ENCODE assay signal across 19 cellular contexts in the genomic region with DNA sequence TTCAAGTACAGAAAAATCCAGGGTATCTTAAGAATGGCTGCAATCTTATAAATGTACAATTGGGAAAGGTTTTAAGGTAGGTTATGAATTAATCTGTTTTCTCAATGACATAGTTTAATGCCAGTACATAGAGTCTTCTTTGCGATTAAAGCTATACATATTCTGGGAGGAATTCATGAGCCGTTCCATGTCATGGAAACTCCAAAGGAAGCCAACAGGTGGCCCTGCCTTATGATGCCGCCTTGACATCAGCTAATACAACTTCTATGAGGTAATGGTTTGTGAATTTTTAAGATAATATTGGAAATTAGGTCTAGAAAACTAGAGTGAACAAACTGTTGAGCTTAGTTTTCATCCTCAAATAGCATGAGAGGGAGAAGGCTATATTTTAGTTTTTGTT.
"Had no signal": no experiment of that assay in that cellular context is flagged by ENCODE, and none has a peak within 500 bp of the region (broad histone marks: within the 10 kb centered on the region; RNA-seq: fewer than 3 reads in every experiment).

No MANE protein-coding gene starts in this region.

- DNase-seq: dermis blood vessel endothelial cell; dorsolateral prefrontal cortex; effector CD4-positive, alpha-beta T cell; effector memory CD4-positive, alpha-beta T cell; foreskin keratinocyte; glutamatergic neuron; head of caudate nucleus; heart right ventricle; hippocampal formation; left cardiac atrium; left lung; left ventricle myocardium superior; lower lobe of right lung; mesenchymal stem cell; mucosa of descending colon; naive B cell had no signal

- H3K36me3 ChIP-seq: esophagus muscularis mucosa, gastroesophageal sphincter, heart right ventricle, left lung, lower lobe of right lung had no signal

- H3K27me3 ChIP-seq: dorsolateral prefrontal cortex, esophagus muscularis mucosa, foreskin keratinocyte, gastroesophageal sphincter, heart right ventricle, left lung had no signal

- H3K27ac ChIP-seq: coronary artery, dorsolateral prefrontal cortex, esophagus muscularis mucosa, foreskin keratinocyte, gastroesophageal sphincter, heart right ventricle, left lung, lower lobe of right lung had no signal

- H3K4me3 ChIP-seq: coronary artery, dorsolateral prefrontal cortex, esophagus muscularis mucosa, gastroesophageal sphincter, heart right ventricle, left lung, lower lobe of right lung, mucosa of descending colon had no signal

- ATAC-seq: foreskin keratinocyte, gastroesophageal sphincter, heart right ventricle, left cardiac atrium, left lung, left ventricle myocardium superior, lower lobe of right lung, mucosa of descending colon had no signal

- H3K9me3 ChIP-seq: esophagus muscularis mucosa, gastroesophageal sphincter, left lung, lower lobe of right lung, mucosa of descending colon had no signal

- H3K4me1 ChIP-seq: esophagus muscularis mucosa, foreskin keratinocyte, gastroesophageal sphincter, heart right ventricle, left lung, lower lobe of right lung had no signal
